Comparison of ENCODE assay signal across 22 cellular contexts in genomic region chr3:47433796-47434195, GRCh38. TPM values are rescaled to one million over a fixed set of nuclear protein-coding genes. Genes with fewer than 3 reads are reported as not detected.
DNase-seq lines count a peak whose midpoint lies in the region; ATAC-seq, FAIRE-seq and TF ChIP-seq lines count a peak whose summit lies in the region.
"Had no signal": no experiment of that assay in that cellular context is flagged by ENCODE, and none has a peak within 500 bp of the region (broad histone marks: within the 10 kb centered on the region; RNA-seq: fewer than 3 reads in every experiment).

No MANE protein-coding gene starts in this region.

- intact Hi-C loops in activated CD8-positive, alpha-beta T cell treated with anti-CD3 and anti-CD28 coated beads for 36 hours (cut with micrococcal nuclease) = no loop called here

- no peaks in the 10 kb centered on the region for H3K9me3 Mint-ChIP-seq in activated CD8-positive, alpha-beta T cell treated with anti-CD3 and anti-CD28 coated beads, Interleukin-2, amount 10 ng/mL, durations not matched to agents 7 days and 5 days (ENCODE audit: insufficient read depth)
- H3K9me3 Mint-ChIP-seq in activated CD8-positive, alpha-beta T cell treated with anti-CD3 and anti-CD28 coated beads for 36 hours = no peaks in the 10 kb centered on the region

- no peak for DNase-seq in activated CD8-positive, alpha-beta T cell treated with anti-CD3 and anti-CD28 coated beads, Interleukin-2, amount 10 ng/mL, durations not matched to agents 7 days and 5 days
- no peak for DNase-seq in activated CD8-positive, alpha-beta T cell treated with anti-CD3 and anti-CD28 coated beads for 36 hours
- no peak for DNase-seq in T-helper 17 cell
- peak; percentile 40 for DNase-seq in islet precursor cell
- peak; percentile 49 for DNase-seq in small intestine
- no peak for DNase-seq in COR-L47 (lab: John Stamatoyannopoulos, UW)
- no peak for DNase-seq in dermis blood vessel endothelial cell
- DNase-seq: activated CD4-positive, alpha-beta T cell treated with anti-CD3 and anti-CD28 coated beads for 36 hours; GOT3; left lung; NCI-H1417; NCI-H2107; Peyer's patch; stimulated activated CD4-positive, alpha-beta T cell treated with anti-CD3 and anti-CD28 coated beads, Interleukin-4, amount 100 ng/mL, for 1 hour; stimulated activated naive CD8-positive, alpha-beta T cell treated with anti-CD3 and anti-CD28 coated beads, Interleukin-15, Interleukin-2, amounts not matched to agents 100 U/mL and 50 U/mL, for 24 hours; T-helper 1 cell; thyroid gland had no signal

- H3K4me3 ChIP-seq in small intestine (ENCODE audit: low read depth in 1 of 2, low read length in 2 of 2) = no peak overlapping the region
- H3K4me3 ChIP-seq: left lung, Peyer's patch, SJSA1, smooth muscle cell, thyroid gland had no signal

- peaks cover 31% of the 10 kb centered on the region for H3K36me3 Mint-ChIP-seq in activated CD8-positive, alpha-beta T cell treated with anti-CD3 and anti-CD28 coated beads, Interleukin-2, amount 10 ng/mL, durations not matched to agents 7 days and 5 days (ENCODE audit: low read depth)
- peaks cover 23% of the 10 kb centered on the region for H3K36me3 Mint-ChIP-seq in activated CD8-positive, alpha-beta T cell treated with anti-CD3 and anti-CD28 coated beads for 36 hours (ENCODE audit: low read depth)
- peaks cover 5% of the 10 kb centered on the region for H3K36me3 Mint-ChIP-seq in T-helper 17 cell (ENCODE audit: low read depth)

- peaks cover 10 to 19% of the 10 kb centered on the region in 2 donors for H3K36me3 ChIP-seq in small intestine (ENCODE audit: control insufficient read depth in 2 of 2, insufficient read depth in 2 of 2, low read length in 2 of 2)

- 48 to 75% (median 63%) methylated on average over 3 of the region's 3 CpGs for WGBS in small intestine, 3 donors

- POLR2A ChIA-PET in activated CD8-positive, alpha-beta T cell treated with anti-CD3 and anti-CD28 coated beads, Interleukin-2, amount 10 ng/mL, durations not matched to agents 7 days and 5 days (lab: Charles Lee) = interaction anchor here (0.9 kb wide), 1 partner anchor 80 kb away, joined by 3 read pairs; the partner anchor contains the start of gene ELP6
- POLR2A ChIA-PET in activated CD8-positive, alpha-beta T cell treated with anti-CD3 and anti-CD28 coated beads for 36 hours (lab: Charles Lee) = no interaction called here

- peaks cover 9% of the 10 kb centered on the region for H3K4me1 Mint-ChIP-seq in activated CD8-positive, alpha-beta T cell treated with anti-CD3 and anti-CD28 coated beads, Interleukin-2, amount 10 ng/mL, durations not matched to agents 7 days and 5 days (ENCODE audit: low read depth)
- H3K4me1 Mint-ChIP-seq in activated CD8-positive, alpha-beta T cell treated with anti-CD3 and anti-CD28 coated beads for 36 hours (ENCODE audit: low read depth) = peaks cover 4% of the 10 kb centered on the region
- peaks cover 8% of the 10 kb centered on the region for H3K4me1 Mint-ChIP-seq in T-helper 17 cell

- no peak overlapping the region for H3K27ac ChIP-seq in small intestine (ENCODE audit: low read depth in 1 of 2, low read length in 1 of 2)
- H3K27ac ChIP-seq: HL-60, left lung, SJSA1, thyroid gland had no signal

- H3K27me3 ChIP-seq in small intestine (ENCODE audit: control insufficient read depth in 2 of 2, insufficient read depth in 2 of 2, low read length in 2 of 2) = no peaks in the 10 kb centered on the region
- H3K27me3 ChIP-seq: left lung, Peyer's patch, SJSA1, thyroid gland had no signal

- no peak for TF ChIP-seq CTCF in activated CD8-positive, alpha-beta T cell treated with anti-CD3 and anti-CD28 coated beads for 36 hours (IDR thresholded peaks at IDR 0.05)

- H3K27me3 Mint-ChIP-seq in activated CD8-positive, alpha-beta T cell treated with anti-CD3 and anti-CD28 coated beads, Interleukin-2, amount 10 ng/mL, durations not matched to agents 7 days and 5 days (ENCODE audit: low read depth) = no peaks in the 10 kb centered on the region
- H3K27me3 Mint-ChIP-seq in activated CD8-positive, alpha-beta T cell treated with anti-CD3 and anti-CD28 coated beads for 36 hours = no peaks in the 10 kb centered on the region
- H3K27me3 Mint-ChIP-seq in T-helper 17 cell = no peaks in the 10 kb centered on the region
- H3K27me3 Mint-ChIP-seq: activated CD4-positive, alpha-beta T cell treated with anti-CD3 and anti-CD28 coated beads for 36 hours had no signal

- H3K9me3 ChIP-seq in T-helper 17 cell (ENCODE audit: control insufficient read depth, low read length, poor library complexity, severe bottlenecking) = no peaks in the 10 kb centered on the region
- H3K9me3 ChIP-seq in small intestine (ENCODE audit: control insufficient read depth, low read depth) = no peaks in the 10 kb centered on the region
- H3K9me3 ChIP-seq: left lung, Peyer's patch, SJSA1, thyroid gland had no signal

- H3K4me1 ChIP-seq in small intestine (ENCODE audit: control insufficient read depth in 2 of 2, insufficient read depth in 1 of 2, low read depth in 1 of 2, low read length in 1 of 2) = peaks cover 0 to 2% of the 10 kb centered on the region in 2 donors
- H3K4me1 ChIP-seq: left lung, SJSA1, thyroid gland had no signal

- no peak for FAIRE-seq in small intestine (lab: Jason Lieb, UNC)

- no peak overlapping the region for H3K4me3 Mint-ChIP-seq in activated CD8-positive, alpha-beta T cell treated with anti-CD3 and anti-CD28 coated beads, Interleukin-2, amount 10 ng/mL, durations not matched to agents 7 days and 5 days
- no peak overlapping the region for H3K4me3 Mint-ChIP-seq in activated CD8-positive, alpha-beta T cell treated with anti-CD3 and anti-CD28 coated beads for 36 hours
- no peak overlapping the region for H3K4me3 Mint-ChIP-seq in T-helper 17 cell
- H3K4me3 Mint-ChIP-seq: activated CD4-positive, alpha-beta T cell treated with anti-CD3 and anti-CD28 coated beads for 36 hours; mesothelial cell of epicardium had no signal

- CTCF ChIA-PET in activated CD8-positive, alpha-beta T cell treated with anti-CD3 and anti-CD28 coated beads, Interleukin-2, amount 10 ng/mL, durations not matched to agents 7 days and 5 days (lab: Charles Lee) = interaction anchor here (4.7 kb wide), 1 partner anchor 12 kb away, joined by 30 read pairs; no protein-coding TSS in a partner anchor
- CTCF ChIA-PET in activated CD8-positive, alpha-beta T cell treated with anti-CD3 and anti-CD28 coated beads for 36 hours (lab: Charles Lee) = interaction anchor here (2.2 to 4.9 kb wide), 2 partner anchors 13 to 42 kb away, joined by 7 to 24 read pairs; partner anchors contain the start of gene SCAP

- ATAC-seq in activated CD8-positive, alpha-beta T cell treated with anti-CD3 and anti-CD28 coated beads, Interleukin-2, amount 10 ng/mL, durations not matched to agents 7 days and 5 days = no peak
- no peak for ATAC-seq in activated CD8-positive, alpha-beta T cell treated with anti-CD3 and anti-CD28 coated beads for 36 hours
- ATAC-seq in T-helper 17 cell (no peak), GM18519 (IDR thresholded peaks at IDR 0.05; ENCODE audit: low FRiP score, unreplicated experiment) (no peak)
- ATAC-seq: activated CD4-positive, alpha-beta T cell treated with anti-CD3 and anti-CD28 coated beads for 36 hours; left lung had no signal

- peak overlapping the region; percentile 15 for H3K27ac Mint-ChIP-seq in activated CD8-positive, alpha-beta T cell treated with anti-CD3 and anti-CD28 coated beads, Interleukin-2, amount 10 ng/mL, durations not matched to agents 7 days and 5 days
- no peak overlapping the region for H3K27ac Mint-ChIP-seq in activated CD8-positive, alpha-beta T cell treated with anti-CD3 and anti-CD28 coated beads for 36 hours
- peak overlapping the region; percentile 60 for H3K27ac Mint-ChIP-seq in T-helper 17 cell
- H3K27ac Mint-ChIP-seq: activated CD4-positive, alpha-beta T cell treated with anti-CD3 and anti-CD28 coated beads for 36 hours; mesothelial cell of epicardium had no signal

RNA-seq across cellular contexts. Expression of gene SCAP, which starts 41.9 kb away (rescaled TPM):
- total RNA-seq in activated CD8-positive, alpha-beta T cell treated with anti-CD3 and anti-CD28 coated beads, Interleukin-2, amount 10 ng/mL, durations not matched to agents 7 days and 5 days = 10 to 100 TPM; 57.5 to 60.7 TPM
- 10 to 100 TPM; 45.1 to 52.2 TPM for total RNA-seq in activated CD8-positive, alpha-beta T cell treated with anti-CD3 and anti-CD28 coated beads for 36 hours
- total RNA-seq in T-helper 17 cell (10 to 100 TPM; 78.5 to 81.9 TPM), dermis blood vessel endothelial cell (83.0 and 116 TPM in 2 replicates)
- 10 to 100 TPM; 43.8 to 57.2 (median 53.9) TPM for polyA plus RNA-seq in small intestine

RNA-seq across cellular contexts. Expression of gene PTPN23, which starts 53.0 kb away (rescaled TPM):
- 10 to 100 TPM; 31.0 to 33.2 TPM for total RNA-seq in activated CD8-positive, alpha-beta T cell treated with anti-CD3 and anti-CD28 coated beads, Interleukin-2, amount 10 ng/mL, durations not matched to agents 7 days and 5 days
- total RNA-seq in activated CD8-positive, alpha-beta T cell treated with anti-CD3 and anti-CD28 coated beads for 36 hours = 10 to 100 TPM; 20.7 to 22.6 TPM
- total RNA-seq in T-helper 17 cell = 10 to 100 TPM; 36.8 to 38.6 TPM
- polyA plus RNA-seq in small intestine = 10 to 100 TPM; 10.3 to 17.3 (median 10.5) TPM
- total RNA-seq in dermis blood vessel endothelial cell = 21.4 and 41.4 TPM in 2 replicates

Comparison
In these comparisons a context has a peak if more than half of its experiments do, and no peak if none do; other contexts are left out.
1. DNase-seq: peak in islet precursor cell (single experiment) and small intestine (single experiment); none in activated CD8-positive, alpha-beta T cell treated with anti-CD3 and anti-CD28 coated beads, Interleukin-2, amount 10 ng/mL, durations not matched to agents 7 days and 5 days (single experiment), activated CD8-positive, alpha-beta T cell treated with anti-CD3 and anti-CD28 coated beads for 36 hours (single experiment), T-helper 17 cell (0 of 3), COR-L47 (single experiment) and dermis blood vessel endothelial cell (single experiment).